Comparison of ENCODE assay signal across 8 cellular contexts in genomic region chr2:28366496-28367282, GRCh38. TPM values are rescaled to one million over a fixed set of nuclear protein-coding genes. Genes with fewer than 3 reads are reported as not detected.
DNase-seq lines count a peak whose midpoint lies in the region; ATAC-seq and TF ChIP-seq lines count a peak whose summit lies in the region.

No MANE protein-coding gene starts in this region.

- H3K9ac ChIP-seq in liver (ENCODE audit: low read depth in 1 of 2, low read length in 2 of 2) = no peak overlapping the region

- no peak overlapping the region for H3K27ac ChIP-seq in liver (ENCODE audit: low read depth in 1 of 2, low read length in 2 of 2)
- H3K27ac ChIP-seq in testis = no peak overlapping the region

- H3K36me3 Mint-ChIP-seq in endothelial cell (ENCODE audit: low read depth, unreplicated experiment) = no peaks in the 10 kb centered on the region

- WGBS in liver = 67% methylated on average over 19 of the region's 19 CpGs
- WGBS in testis, 2 donors = 69 to 86% methylated on average over 11 to 19 of the region's 19 CpGs

- H3K4me1 Mint-ChIP-seq in endothelial cell (ENCODE audit: unreplicated experiment) = peaks cover 27% of the 10 kb centered on the region

- no peak overlapping the region for H3K4me3 ChIP-seq in liver (ENCODE audit: low read depth in 1 of 3, low read length in 3 of 3)
- H3K4me3 ChIP-seq in testis = no peak overlapping the region

- TF ChIP-seq POLR2A in testis (IDR thresholded peaks at IDR 0.05) = no peak

- no peak overlapping the region for H3K4me3 Mint-ChIP-seq in endothelial cell (ENCODE audit: unreplicated experiment)

- no peaks in the 10 kb centered on the region for H3K9me3 Mint-ChIP-seq in endothelial cell (ENCODE audit: unreplicated experiment)

- H3K4me1 ChIP-seq in liver (ENCODE audit: control insufficient read depth in 4 of 4, insufficient read depth in 4 of 4, low read length in 3 of 4) (peaks cover 0 to 26% (median 7%) of the 10 kb centered on the region in 4 donors), testis (no peaks in the 10 kb centered on the region)

- no peak for ATAC-seq in HG03175 (IDR thresholded peaks at IDR 0.05; ENCODE audit: unreplicated experiment)

- no peaks in the 10 kb centered on the region for H3K9me3 ChIP-seq in liver (ENCODE audit: control insufficient read depth in 4 of 4, low read length in 3 of 4)
- no peaks in the 10 kb centered on the region for H3K9me3 ChIP-seq in testis

- TF ChIP-seq CTCF in liver (IDR thresholded peaks at IDR 0.05; ENCODE audit: low read depth, low read length, missing input control) = no peak
- TF ChIP-seq CTCF in testis (IDR thresholded peaks at IDR 0.05) = no peak
- no peak for TF ChIP-seq CTCF in endothelial cell (IDR thresholded peaks at IDR 0.05; ENCODE audit: unreplicated experiment)

- H3K27ac Mint-ChIP-seq in endothelial cell (ENCODE audit: unreplicated experiment) = no peak overlapping the region

- H3K27me3 ChIP-seq in liver (ENCODE audit: control insufficient read depth in 4 of 4, insufficient read depth in 4 of 4, low read length in 3 of 4) = no peaks in the 10 kb centered on the region
- H3K27me3 ChIP-seq in testis = no peaks in the 10 kb centered on the region

- TF ChIP-seq RAD21 in liver (IDR thresholded peaks at IDR 0.05) = peak; percentile 6 to 16

- H3K36me3 ChIP-seq in liver (ENCODE audit: control insufficient read depth in 4 of 4, insufficient read depth in 3 of 4, low read depth in 1 of 4, low read length in 3 of 4) (no peaks in the 10 kb centered on the region), testis (ENCODE audit: low read depth, missing control alignments) (no peaks in the 10 kb centered on the region)

- peaks cover 10% of the 10 kb centered on the region for H3K27me3 Mint-ChIP-seq in endothelial cell (ENCODE audit: unreplicated experiment)

- peak; percentile 69 for DNase-seq in stimulated activated CD4-positive, alpha-beta T cell treated with anti-CD3 and anti-CD28 coated beads, Interleukin-15, amount 100 ng/mL, for 24 hours
- DNase-seq in stimulated activated CD4-positive, alpha-beta T cell treated with anti-CD3 and anti-CD28 coated beads, Interleukin-12 subunit alpha, Interleukin-12 subunit beta, amount 100 ng/mL, for 4 hours = no peak
- peak; percentile 66 to 72 for DNase-seq in activated T-cell treated with anti-CD3 and anti-CD28 coated beads, Interleukin-2, amount 50 U/mL, for 48 hours
- DNase-seq in testis = no peak
- no peak for DNase-seq in NCI-H1092 (lab: John Stamatoyannopoulos, UW)
- no peak for DNase-seq in endothelial cell (ENCODE audit: low spot score)

- intact Hi-C loops in testis (cut with DNase I; ENCODE audit: low total_unique reads) = no loop called here

TF ChIP-seq in liver, 16 proteins besides CTCF, POLR2A, EP300 and RAD21:
- TF ChIP-seq ATF3 (IDR thresholded peaks at IDR 0.05) = no peak
- TF ChIP-seq YY1 (IDR thresholded peaks at IDR 0.05) = no peak
- TF ChIP-seq FOXA2 (IDR thresholded peaks at IDR 0.05) = no peak
- TF ChIP-seq REST (IDR thresholded peaks at IDR 0.05) = no peak
- no peak for TF ChIP-seq ZBTB33 (IDR thresholded peaks at IDR 0.05)
- TF ChIP-seq RXRA (IDR thresholded peaks at IDR 0.05) = no peak
- TF ChIP-seq SP1 (IDR thresholded peaks at IDR 0.05) = peak; percentile 21
- no peak for TF ChIP-seq HNF4A (conservative IDR thresholded peaks at IDR 0.05)
- no peak for TF ChIP-seq JUND (IDR thresholded peaks at IDR 0.05)

RNA-seq across cellular contexts. Expression of gene FOSL2, which starts 26.0 kb away (rescaled TPM):
- total RNA-seq in liver = 10 to 100 TPM in 1 of 2 donors, 1 to 10 TPM in 1; 2.0 to 10.7 TPM
- 1 to 10 TPM; 1.9 to 3.1 TPM for polyA plus RNA-seq in liver
- 10 to 100 TPM; 24.3 to 39.7 TPM for total RNA-seq in testis
- 14.1 TPM for polyA plus RNA-seq in testis (ENCODE audit: insufficient read depth, low read depth, low replicate concordance)
- 24.4 TPM for total RNA-seq in endothelial cell (ENCODE audit: unreplicated experiment)

Comparison
In these comparisons a context has a peak if more than half of its experiments do, and no peak if none do; other contexts are left out.
1. DNase-seq: peak in stimulated activated CD4-positive, alpha-beta T cell treated with anti-CD3 and anti-CD28 coated beads, Interleukin-15, amount 100 ng/mL, for 24 hours (single experiment) and activated T-cell treated with anti-CD3 and anti-CD28 coated beads, Interleukin-2, amount 50 U/mL, for 48 hours (2 of 2); none in stimulated activated CD4-positive, alpha-beta T cell treated with anti-CD3 and anti-CD28 coated beads, Interleukin-12 subunit alpha, Interleukin-12 subunit beta, amount 100 ng/mL, for 4 hours (single experiment), testis (single experiment), NCI-H1092 (single experiment) and endothelial cell (single experiment).